1 cellular context compared by ENCODE assay signal in the genomic region with DNA sequence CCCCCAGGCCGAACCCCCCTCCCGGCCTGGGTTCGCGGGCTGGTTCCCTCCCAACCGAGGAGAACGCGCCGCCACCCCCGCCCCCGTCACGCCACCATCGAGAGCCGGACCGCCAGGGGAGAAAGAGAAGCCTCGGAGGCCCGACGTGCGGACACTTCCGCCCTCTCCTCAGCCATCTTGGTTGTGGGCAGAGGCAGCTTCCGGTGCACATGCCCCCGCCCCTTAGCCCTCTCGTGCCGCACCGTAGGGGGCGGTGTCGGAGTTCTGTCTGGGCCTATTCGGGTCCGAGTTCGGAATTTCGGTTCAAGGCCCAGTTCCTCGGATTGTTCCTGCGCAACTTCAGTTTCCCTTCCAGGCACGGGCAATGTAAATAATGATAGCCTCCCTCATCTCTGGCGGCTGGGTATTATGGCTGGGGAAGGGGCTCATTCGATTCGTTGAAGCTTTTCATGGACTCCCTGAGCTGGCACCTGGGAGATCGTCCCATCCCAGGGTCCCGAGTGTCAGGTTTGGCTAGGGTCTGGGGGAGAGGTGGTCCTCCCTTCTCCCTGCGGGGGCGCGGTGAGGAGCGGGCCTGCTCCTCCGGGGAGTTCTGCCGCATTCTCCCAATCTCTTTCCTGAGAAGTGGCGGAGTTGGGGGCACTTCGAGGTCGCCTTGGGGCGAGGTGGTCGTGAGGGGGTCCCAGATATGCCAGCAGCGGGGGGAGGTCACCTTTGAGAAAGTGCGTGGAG.
A peak's percentile ranks its signal among the peaks of the same experiment; 100 is the strongest.
TF ChIP-seq lines count a peak whose summit lies in the region.

A gene with protein sequence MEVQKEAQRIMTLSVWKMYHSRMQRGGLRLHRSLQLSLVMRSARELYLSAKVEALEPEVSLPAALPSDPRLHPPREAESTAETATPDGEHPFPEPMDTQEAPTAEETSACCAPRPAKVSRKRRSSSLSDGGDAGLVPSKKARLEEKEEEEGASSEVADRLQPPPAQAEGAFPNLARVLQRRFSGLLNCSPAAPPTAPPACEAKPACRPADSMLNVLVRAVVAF (plus strand): TSS at position 225 of the 732 bp plus-strand sequence. CDS start 2,776 bp downstream, outside the sequence.
A gene with protein sequence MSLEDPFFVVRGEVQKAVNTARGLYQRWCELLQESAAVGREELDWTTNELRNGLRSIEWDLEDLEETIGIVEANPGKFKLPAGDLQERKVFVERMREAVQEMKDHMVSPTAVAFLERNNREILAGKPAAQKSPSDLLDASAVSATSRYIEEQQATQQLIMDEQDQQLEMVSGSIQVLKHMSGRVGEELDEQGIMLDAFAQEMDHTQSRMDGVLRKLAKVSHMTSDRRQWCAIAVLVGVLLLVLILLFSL (minus strand): TSS at position 189 of the 732 bp plus-strand sequence. CDS start 202 bp downstream, outside the sequence.

TF ChIP-seq in HEK293, 187 proteins besides CTCF, POLR2A, EP300 and RAD21 (continued from another document and continues in another):
- TF ChIP-seq, protein P1, sequence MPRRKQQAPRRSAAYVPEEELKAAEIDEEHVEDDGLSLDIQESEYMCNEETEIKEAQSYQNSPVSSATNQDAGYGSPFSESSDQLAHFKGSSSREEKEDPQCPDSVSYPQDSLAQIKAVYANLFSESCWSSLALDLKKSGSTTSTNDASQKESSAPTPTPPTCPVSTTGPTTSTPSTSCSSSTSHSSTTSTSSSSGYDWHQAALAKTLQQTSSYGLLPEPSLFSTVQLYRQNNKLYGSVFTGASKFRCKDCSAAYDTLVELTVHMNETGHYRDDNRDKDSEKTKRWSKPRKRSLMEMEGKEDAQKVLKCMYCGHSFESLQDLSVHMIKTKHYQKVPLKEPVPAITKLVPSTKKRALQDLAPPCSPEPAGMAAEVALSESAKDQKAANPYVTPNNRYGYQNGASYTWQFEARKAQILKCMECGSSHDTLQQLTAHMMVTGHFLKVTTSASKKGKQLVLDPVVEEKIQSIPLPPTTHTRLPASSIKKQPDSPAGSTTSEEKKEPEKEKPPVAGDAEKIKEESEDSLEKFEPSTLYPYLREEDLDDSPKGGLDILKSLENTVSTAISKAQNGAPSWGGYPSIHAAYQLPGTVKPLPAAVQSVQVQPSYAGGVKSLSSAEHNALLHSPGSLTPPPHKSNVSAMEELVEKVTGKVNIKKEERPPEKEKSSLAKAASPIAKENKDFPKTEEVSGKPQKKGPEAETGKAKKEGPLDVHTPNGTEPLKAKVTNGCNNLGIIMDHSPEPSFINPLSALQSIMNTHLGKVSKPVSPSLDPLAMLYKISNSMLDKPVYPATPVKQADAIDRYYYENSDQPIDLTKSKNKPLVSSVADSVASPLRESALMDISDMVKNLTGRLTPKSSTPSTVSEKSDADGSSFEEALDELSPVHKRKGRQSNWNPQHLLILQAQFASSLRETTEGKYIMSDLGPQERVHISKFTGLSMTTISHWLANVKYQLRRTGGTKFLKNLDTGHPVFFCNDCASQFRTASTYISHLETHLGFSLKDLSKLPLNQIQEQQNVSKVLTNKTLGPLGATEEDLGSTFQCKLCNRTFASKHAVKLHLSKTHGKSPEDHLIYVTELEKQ (tag by site-specific recombination; IDR thresholded peaks at IDR 0.05; ENCODE audit: borderline replicate concordance): no peak
- TF ChIP-seq, protein P2, sequence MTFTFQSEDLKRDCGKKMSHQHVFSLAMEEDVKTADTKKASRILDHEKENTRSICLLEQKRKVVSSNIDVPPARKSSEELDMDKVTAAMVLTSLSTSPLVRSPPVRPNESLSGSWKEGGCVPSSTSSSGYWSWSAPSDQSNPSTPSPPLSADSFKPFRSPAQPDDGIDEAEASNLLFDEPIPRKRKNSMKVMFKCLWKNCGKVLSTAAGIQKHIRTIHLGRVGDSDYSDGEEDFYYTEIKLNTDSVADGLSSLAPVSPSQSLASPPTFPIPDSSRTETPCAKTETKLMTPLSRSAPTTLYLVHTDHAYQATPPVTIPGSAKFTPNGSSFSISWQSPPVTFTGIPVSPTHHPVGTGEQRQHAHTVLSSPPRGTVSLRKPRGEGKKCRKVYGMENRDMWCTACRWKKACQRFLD (tag by site-specific recombination; IDR thresholded peaks at IDR 0.05): no peak
- no peak for TF ChIP-seq ZNF544 (tag by site-specific recombination; IDR thresholded peaks at IDR 0.05)
- peak; percentile 66; the same call in 1 of the 2 replicates for TF ChIP-seq KLF7 (tag by site-specific recombination; IDR thresholded peaks at IDR 0.05; ENCODE audit: borderline replicate concordance)
- TF ChIP-seq IKZF3 (tag by site-specific recombination; IDR thresholded peaks at IDR 0.05): no peak
- TF ChIP-seq ZNF768 (tag by site-specific recombination; IDR thresholded peaks at IDR 0.05): no peak
- no peak for TF ChIP-seq GLI2 (tag by site-specific recombination; IDR thresholded peaks at IDR 0.05; ENCODE audit: borderline replicate concordance, low read depth)
- TF ChIP-seq EGR2 (tag by site-specific recombination; IDR thresholded peaks at IDR 0.05; ENCODE audit: low read depth): peak; percentile 54; the same call in 1 of the 2 replicates
- TF ChIP-seq ZNF549 (tag by site-specific recombination; IDR thresholded peaks at IDR 0.05): no peak
- no peak for TF ChIP-seq ZNF211 (tag by site-specific recombination; IDR thresholded peaks at IDR 0.05; ENCODE audit: low read depth)
- TF ChIP-seq, protein P3, sequence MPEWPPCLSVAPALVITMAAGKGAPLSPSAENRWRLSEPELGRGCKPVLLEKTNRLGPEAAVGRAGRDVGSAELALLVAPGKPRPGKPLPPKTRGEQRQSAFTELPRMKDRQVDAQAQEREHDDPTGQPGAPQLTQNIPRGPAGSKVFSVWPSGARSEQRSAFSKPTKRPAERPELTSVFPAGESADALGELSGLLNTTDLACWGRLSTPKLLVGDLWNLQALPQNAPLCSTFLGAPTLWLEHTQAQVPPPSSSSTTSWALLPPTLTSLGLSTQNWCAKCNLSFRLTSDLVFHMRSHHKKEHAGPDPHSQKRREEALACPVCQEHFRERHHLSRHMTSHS (tag by site-specific recombination; IDR thresholded peaks at IDR 0.05): no peak
- TF ChIP-seq ZNF837 (tag by site-specific recombination; IDR thresholded peaks at IDR 0.05): no peak
- no peak for TF ChIP-seq ZNF133 (tag by site-specific recombination; IDR thresholded peaks at IDR 0.05)
- TF ChIP-seq KLF9 (tag by site-specific recombination; IDR thresholded peaks at IDR 0.05; ENCODE audit: low read depth): peak; percentile 94
- TF ChIP-seq, protein P4, sequence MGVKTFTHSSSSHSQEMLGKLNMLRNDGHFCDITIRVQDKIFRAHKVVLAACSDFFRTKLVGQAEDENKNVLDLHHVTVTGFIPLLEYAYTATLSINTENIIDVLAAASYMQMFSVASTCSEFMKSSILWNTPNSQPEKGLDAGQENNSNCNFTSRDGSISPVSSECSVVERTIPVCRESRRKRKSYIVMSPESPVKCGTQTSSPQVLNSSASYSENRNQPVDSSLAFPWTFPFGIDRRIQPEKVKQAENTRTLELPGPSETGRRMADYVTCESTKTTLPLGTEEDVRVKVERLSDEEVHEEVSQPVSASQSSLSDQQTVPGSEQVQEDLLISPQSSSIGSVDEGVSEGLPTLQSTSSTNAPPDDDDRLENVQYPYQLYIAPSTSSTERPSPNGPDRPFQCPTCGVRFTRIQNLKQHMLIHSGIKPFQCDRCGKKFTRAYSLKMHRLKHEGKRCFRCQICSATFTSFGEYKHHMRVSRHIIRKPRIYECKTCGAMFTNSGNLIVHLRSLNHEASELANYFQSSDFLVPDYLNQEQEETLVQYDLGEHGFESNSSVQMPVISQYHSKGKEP (tag by site-specific recombination; IDR thresholded peaks at IDR 0.05): peak; percentile 50; the same call in 1 of the 2 replicates
- no peak for TF ChIP-seq ZNF138 (tag by site-specific recombination; IDR thresholded peaks at IDR 0.05; ENCODE audit: borderline replicate concordance)
- no peak for TF ChIP-seq ZNF707 (tag by site-specific recombination; IDR thresholded peaks at IDR 0.05)
- no peak for TF ChIP-seq ZNF146 (tag by site-specific recombination; IDR thresholded peaks at IDR 0.05)
- TF ChIP-seq ZNF239 (tag by site-specific recombination; IDR thresholded peaks at IDR 0.05): no peak
- TF ChIP-seq ZNF19 (tag by site-specific recombination; IDR thresholded peaks at IDR 0.05; ENCODE audit: low read depth): no peak
- TF ChIP-seq, protein P5, sequence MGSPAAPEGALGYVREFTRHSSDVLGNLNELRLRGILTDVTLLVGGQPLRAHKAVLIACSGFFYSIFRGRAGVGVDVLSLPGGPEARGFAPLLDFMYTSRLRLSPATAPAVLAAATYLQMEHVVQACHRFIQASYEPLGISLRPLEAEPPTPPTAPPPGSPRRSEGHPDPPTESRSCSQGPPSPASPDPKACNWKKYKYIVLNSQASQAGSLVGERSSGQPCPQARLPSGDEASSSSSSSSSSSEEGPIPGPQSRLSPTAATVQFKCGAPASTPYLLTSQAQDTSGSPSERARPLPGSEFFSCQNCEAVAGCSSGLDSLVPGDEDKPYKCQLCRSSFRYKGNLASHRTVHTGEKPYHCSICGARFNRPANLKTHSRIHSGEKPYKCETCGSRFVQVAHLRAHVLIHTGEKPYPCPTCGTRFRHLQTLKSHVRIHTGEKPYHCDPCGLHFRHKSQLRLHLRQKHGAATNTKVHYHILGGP (tag by site-specific recombination; IDR thresholded peaks at IDR 0.05): no peak
- TF ChIP-seq BCL11B (tag by site-specific recombination; IDR thresholded peaks at IDR 0.05; ENCODE audit: low read depth): peak; percentile 14; the same call in 1 of the 2 replicates
- TF ChIP-seq ZNF654 (tag by site-specific recombination; IDR thresholded peaks at IDR 0.05; ENCODE audit: low read depth): peak; percentile 3; the same call in 1 of the 2 replicates
- TF ChIP-seq ZNF132 (tag by site-specific recombination; IDR thresholded peaks at IDR 0.05; ENCODE audit: borderline replicate concordance): no peak
- TF ChIP-seq, protein P6, sequence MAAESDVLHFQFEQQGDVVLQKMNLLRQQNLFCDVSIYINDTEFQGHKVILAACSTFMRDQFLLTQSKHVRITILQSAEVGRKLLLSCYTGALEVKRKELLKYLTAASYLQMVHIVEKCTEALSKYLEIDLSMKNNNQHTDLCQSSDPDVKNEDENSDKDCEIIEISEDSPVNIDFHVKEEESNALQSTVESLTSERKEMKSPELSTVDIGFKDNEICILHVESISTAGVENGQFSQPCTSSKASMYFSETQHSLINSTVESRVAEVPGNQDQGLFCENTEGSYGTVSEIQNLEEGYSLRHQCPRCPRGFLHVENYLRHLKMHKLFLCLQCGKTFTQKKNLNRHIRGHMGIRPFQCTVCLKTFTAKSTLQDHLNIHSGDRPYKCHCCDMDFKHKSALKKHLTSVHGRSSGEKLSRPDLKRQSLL (tag by site-specific recombination; IDR thresholded peaks at IDR 0.05): no peak; the same call in 1 of the 2 replicates
- TF ChIP-seq KLF1 (tag by site-specific recombination; IDR thresholded peaks at IDR 0.05): peak; percentile 62
- no peak for TF ChIP-seq MEIS1 (CRISPR knock-in tag; IDR thresholded peaks at IDR 0.05; ENCODE audit: borderline replicate concordance)
- TF ChIP-seq ZNF747 (tag by site-specific recombination; IDR thresholded peaks at IDR 0.05): no peak
- TF ChIP-seq MYNN (tag by site-specific recombination; IDR thresholded peaks at IDR 0.05; ENCODE audit: borderline replicate concordance): no peak
- no peak for TF ChIP-seq ZNF529 (tag by site-specific recombination; IDR thresholded peaks at IDR 0.05; ENCODE audit: insufficient replicate concordance)
- TF ChIP-seq, protein P7, sequence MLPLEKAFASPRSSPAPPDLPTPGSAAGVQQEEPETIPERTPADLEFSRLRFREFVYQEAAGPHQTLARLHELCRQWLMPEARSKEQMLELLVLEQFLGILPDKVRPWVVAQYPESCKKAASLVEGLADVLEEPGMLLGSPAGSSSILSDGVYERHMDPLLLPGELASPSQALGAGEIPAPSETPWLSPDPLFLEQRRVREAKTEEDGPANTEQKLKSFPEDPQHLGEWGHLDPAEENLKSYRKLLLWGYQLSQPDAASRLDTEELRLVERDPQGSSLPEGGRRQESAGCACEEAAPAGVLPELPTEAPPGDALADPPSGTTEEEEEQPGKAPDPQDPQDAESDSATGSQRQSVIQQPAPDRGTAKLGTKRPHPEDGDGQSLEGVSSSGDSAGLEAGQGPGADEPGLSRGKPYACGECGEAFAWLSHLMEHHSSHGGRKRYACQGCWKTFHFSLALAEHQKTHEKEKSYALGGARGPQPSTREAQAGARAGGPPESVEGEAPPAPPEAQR (tag by site-specific recombination; IDR thresholded peaks at IDR 0.05): no peak
- TF ChIP-seq GLIS1 (tag by site-specific recombination; IDR thresholded peaks at IDR 0.05): peak; percentile 33
- peak; percentile 16; the same call in 1 of the 2 replicates for TF ChIP-seq ZSCAN30 (tag by site-specific recombination; IDR thresholded peaks at IDR 0.05)
- no peak for TF ChIP-seq ZNF596 (tag by site-specific recombination; IDR thresholded peaks at IDR 0.05)
- TF ChIP-seq, protein P8, sequence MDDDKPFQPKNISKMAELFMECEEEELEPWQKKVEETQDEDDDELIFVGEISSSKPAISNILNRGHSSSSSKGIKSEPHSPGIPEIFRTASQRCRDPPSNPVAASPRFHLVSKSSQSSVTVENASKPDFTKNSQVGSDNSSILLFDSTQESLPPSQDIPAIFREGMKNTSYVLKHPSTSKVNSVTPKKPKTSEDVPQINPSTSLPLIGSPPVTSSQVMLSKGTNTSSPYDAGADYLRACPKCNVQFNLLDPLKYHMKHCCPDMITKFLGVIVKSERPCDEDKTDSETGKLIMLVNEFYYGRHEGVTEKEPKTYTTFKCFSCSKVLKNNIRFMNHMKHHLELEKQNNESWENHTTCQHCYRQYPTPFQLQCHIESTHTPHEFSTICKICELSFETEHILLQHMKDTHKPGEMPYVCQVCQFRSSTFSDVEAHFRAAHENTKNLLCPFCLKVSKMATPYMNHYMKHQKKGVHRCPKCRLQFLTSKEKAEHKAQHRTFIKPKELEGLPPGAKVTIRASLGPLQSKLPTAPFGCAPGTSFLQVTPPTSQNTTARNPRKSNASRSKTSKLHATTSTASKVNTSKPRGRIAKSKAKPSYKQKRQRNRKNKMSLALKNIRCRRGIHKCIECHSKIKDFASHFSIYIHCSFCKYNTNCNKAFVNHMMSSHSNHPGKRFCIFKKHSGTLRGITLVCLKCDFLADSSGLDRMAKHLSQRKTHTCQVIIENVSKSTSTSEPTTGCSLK (tag by site-specific recombination; IDR thresholded peaks at IDR 0.05): no peak
- no peak for TF ChIP-seq ZNF623 (tag by site-specific recombination; IDR thresholded peaks at IDR 0.05)
- TF ChIP-seq, protein P9, sequence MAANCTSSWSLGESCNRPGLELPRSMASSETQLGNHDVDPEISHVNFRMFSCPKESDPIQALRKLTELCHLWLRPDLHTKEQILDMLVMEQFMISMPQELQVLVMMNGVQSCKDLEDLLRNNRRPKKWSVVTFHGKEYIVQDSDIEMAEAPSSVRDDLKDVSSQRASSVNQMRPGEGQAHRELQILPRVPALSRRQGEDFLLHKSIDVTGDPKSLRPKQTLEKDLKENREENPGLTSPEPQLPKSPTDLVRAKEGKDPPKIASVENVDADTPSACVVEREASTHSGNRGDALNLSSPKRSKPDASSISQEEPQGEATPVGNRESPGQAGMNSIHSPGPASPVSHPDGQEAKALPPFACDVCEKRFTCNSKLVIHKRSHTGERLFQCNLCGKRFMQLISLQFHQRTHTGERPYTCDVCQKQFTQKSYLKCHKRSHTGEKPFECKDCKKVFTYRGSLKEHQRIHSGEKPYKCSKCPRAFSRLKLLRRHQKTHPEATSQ (tag by site-specific recombination; IDR thresholded peaks at IDR 0.05): no peak
- no peak for TF ChIP-seq ZNF112 (tag by site-specific recombination; IDR thresholded peaks at IDR 0.05)
- peak; percentile 12; the same call in 1 of the 2 replicates for TF ChIP-seq ZNF324 (tag by site-specific recombination; IDR thresholded peaks at IDR 0.05)
- TF ChIP-seq ZFP69B (tag by site-specific recombination; IDR thresholded peaks at IDR 0.05): no peak; the same call in none of the 2 replicates
